ENCODE assay signal across 21 cellular contexts in the genomic region with DNA sequence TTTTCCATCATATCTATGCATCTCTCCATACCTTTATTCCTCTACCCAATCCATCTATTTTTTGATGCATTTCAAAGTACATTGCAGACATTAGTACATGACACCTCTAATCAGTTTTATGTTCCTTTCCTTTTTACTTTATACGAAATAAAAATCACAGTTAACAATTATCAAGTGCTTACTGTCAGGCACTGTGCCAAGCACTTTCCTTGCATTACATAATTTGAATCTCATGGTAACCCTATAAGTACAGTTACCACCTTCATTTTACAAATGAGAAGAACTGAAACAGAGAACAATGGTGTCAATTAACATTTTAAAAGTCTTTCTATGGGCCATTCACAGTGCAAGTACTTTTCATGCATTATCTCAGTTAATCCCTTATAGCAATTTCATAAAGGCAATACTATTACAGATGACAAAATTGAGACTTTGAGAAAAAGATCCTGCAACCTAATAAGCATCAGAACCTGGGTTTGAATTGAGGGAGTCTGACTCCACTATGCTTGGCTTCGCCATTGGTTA.
"Had no signal": no experiment of that assay in that cellular context is flagged by ENCODE, and none has a peak within 500 bp of the region (broad histone marks: within the 10 kb centered on the region; RNA-seq: fewer than 3 reads in every experiment).

No MANE protein-coding gene starts in this region.

- H3K9me3 Mint-ChIP-seq: activated CD4-positive, alpha-beta memory T cell treated with anti-CD3 and anti-CD28 coated beads, Interleukin-2, amount 10 ng/mL, durations not matched to agents 7 days and 5 days; activated T-cell treated with anti-CD3 and anti-CD28 coated beads, Interleukin-2, amount 50 U/mL, for 24 hours had no signal

- H3K36me3 ChIP-seq: pancreas, prostate gland, right atrium auricular region, thoracic aorta had no signal

- H3K27ac Mint-ChIP-seq: activated CD4-positive, alpha-beta memory T cell treated with anti-CD3 and anti-CD28 coated beads, Interleukin-2, amount 10 ng/mL, durations not matched to agents 7 days and 5 days; activated CD4-positive, alpha-beta T cell treated with anti-CD3 and anti-CD28 coated beads, Interleukin-2, amount 10 ng/mL, durations not matched to agents 24 days and 14 days; activated T-cell treated with anti-CD3 and anti-CD28 coated beads, Interleukin-2, amount 50 U/mL, for 24 hours; naive thymus-derived CD4-positive, alpha-beta T cell had no signal

- H3K4me1 ChIP-seq: pancreas, prostate gland had no signal

- DNase-seq: activated CD4-positive, alpha-beta memory T cell treated with anti-CD3 and anti-CD28 coated beads, Interleukin-2, amount 10 ng/mL, durations not matched to agents 7 days and 5 days; activated CD4-positive, alpha-beta T cell treated with anti-CD3 and anti-CD28 coated beads, Interleukin-2, amount 10 ng/mL, durations not matched to agents 24 days and 14 days; activated CD4-positive, CD25-positive, alpha-beta regulatory T cell treated with anti-CD3 and anti-CD28 coated beads, Interleukin-2, amount 50 U/mL, for 72 hours; activated CD8-positive, alpha-beta memory T cell treated with anti-CD3 and anti-CD28 coated beads, Interleukin-2, amount 50 U/mL, for 48 hours; activated gamma-delta T cell treated with Interleukin-2 at 50 U/mL for 16 hours; activated naive CD4-positive, alpha-beta T cell treated with anti-CD3 and anti-CD28 coated beads, Interleukin-2, amount 50 U/mL, for 16 hours; activated T-cell treated with anti-CD3 and anti-CD28 coated beads, Interleukin-2, amount 50 U/mL, for 24 hours; foreskin fibroblast; hippocampal formation; midbrain; naive thymus-derived CD4-positive, alpha-beta T cell; nucleus accumbens; pancreas; stimulated activated CD4-positive, alpha-beta T cell treated with anti-CD3 and anti-CD28 coated beads, Interleukin-15, amount 100 ng/mL, for 24 hours; stimulated activated naive CD4-positive, alpha-beta T cell treated with Interleukin-2 at 50 U/mL for 16 hours; T-helper 2 cell; trophoblast cell had no signal

- H3K27me3 Mint-ChIP-seq: activated CD4-positive, alpha-beta memory T cell treated with anti-CD3 and anti-CD28 coated beads, Interleukin-2, amount 10 ng/mL, durations not matched to agents 7 days and 5 days; activated CD4-positive, alpha-beta T cell treated with anti-CD3 and anti-CD28 coated beads, Interleukin-2, amount 10 ng/mL, durations not matched to agents 24 days and 14 days; activated T-cell treated with anti-CD3 and anti-CD28 coated beads, Interleukin-2, amount 50 U/mL, for 24 hours had no signal

- H3K27ac ChIP-seq: pancreas, right atrium auricular region had no signal

- H3K9me3 ChIP-seq: pancreas, prostate gland, right atrium auricular region, thoracic aorta had no signal

- H3K27me3 ChIP-seq: pancreas, right atrium auricular region had no signal

- H3K4me1 Mint-ChIP-seq: activated CD4-positive, alpha-beta memory T cell treated with anti-CD3 and anti-CD28 coated beads, Interleukin-2, amount 10 ng/mL, durations not matched to agents 7 days and 5 days; activated CD4-positive, alpha-beta T cell treated with anti-CD3 and anti-CD28 coated beads, Interleukin-2, amount 10 ng/mL, durations not matched to agents 24 days and 14 days had no signal

- H3K4me3 Mint-ChIP-seq: activated CD4-positive, alpha-beta memory T cell treated with anti-CD3 and anti-CD28 coated beads, Interleukin-2, amount 10 ng/mL, durations not matched to agents 7 days and 5 days; activated CD4-positive, alpha-beta T cell treated with anti-CD3 and anti-CD28 coated beads, Interleukin-2, amount 10 ng/mL, durations not matched to agents 24 days and 14 days; activated T-cell treated with anti-CD3 and anti-CD28 coated beads, Interleukin-2, amount 50 U/mL, for 24 hours; naive thymus-derived CD4-positive, alpha-beta T cell; neural crest cell had no signal

- H3K4me3 ChIP-seq: pancreas, prostate gland, right atrium auricular region, thoracic aorta had no signal

- ATAC-seq: naive thymus-derived CD4-positive, alpha-beta T cell; pancreas had no signal
